34 cellular contexts compared by ENCODE assay signal in genomic region chr6:144796070-144796469, GRCh38.
"Had no signal": no experiment of that assay in that cellular context is flagged by ENCODE, and none has a peak within 500 bp of the region (broad histone marks: within the 10 kb centered on the region; RNA-seq: fewer than 3 reads in every experiment).

No MANE protein-coding gene starts in this region.

- H3K4me3 ChIP-seq: MG63 had no signal

- H3K27me3 ChIP-seq: MG63 had no signal

- DNase-seq: Karpas-422, Kasumi-1, MG63, MM.1S, MV-4-11, NCI-H1048, NCI-H1092, NCI-H1092 treated with DMSO at 0.1 percent for 48 hours, NCI-H1105, NCI-H1105 treated with DMSO at 0.1 percent for 48 hours, NCI-H1417, NCI-H1417 treated with DMSO at 0.1 percent for 48 hours, NCI-H1436, NCI-H1436 treated with DMSO at 0.1 percent for 48 hours, NCI-H146, NCI-H1694, NCI-H1694 treated with DMSO at 0.1 percent for 48 hours, NCI-H187, NCI-H187 treated with DMSO at 0.1 percent for 48 hours, NCI-H1930, NCI-H2029, NCI-H2029 treated with DMSO at 0.1 percent for 48 hours, NCI-H2081, NCI-H2081 treated with DMSO at 0.1 percent for 48 hours, NCI-H2107, NCI-H2171, NCI-H2171 treated with DMSO at 0.1 percent for 48 hours, NCI-H2227 treated with DMSO at 0.1 percent for 48 hours, NCI-H226, NCI-H345, NCI-H446, NCI-H446 treated with DMSO at 0.1 percent for 48 hours, NCI-H510A, NCI-H510A treated with DMSO at 0.1 percent for 48 hours had no signal

- H3K36me3 ChIP-seq: MG63 had no signal

- H3K9me3 ChIP-seq: MG63 had no signal
